Comparison of ENCODE assay signal across 10 cellular contexts in the genomic region with DNA sequence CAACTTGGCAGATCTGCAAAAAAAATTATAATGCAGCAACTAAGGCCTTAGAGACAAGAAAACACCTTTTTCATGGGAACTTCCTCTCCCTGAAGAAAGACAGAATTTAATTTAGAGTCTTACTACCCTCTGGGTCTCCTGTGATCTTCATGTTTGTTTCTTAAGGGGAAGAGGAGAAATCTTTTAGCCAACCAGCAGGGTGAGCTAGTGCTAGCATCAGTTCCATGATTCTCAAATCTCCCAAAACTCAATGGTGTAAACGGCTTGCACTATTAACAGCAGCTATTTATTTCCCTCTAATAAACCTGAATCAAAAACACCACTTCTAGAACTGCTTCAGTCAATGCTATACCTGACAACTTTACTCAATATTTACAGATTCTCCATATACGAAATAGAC.
A peak's percentile ranks its signal among the peaks of the same experiment; 100 is the strongest.
DNase-seq lines count a peak whose midpoint lies in the region; ATAC-seq and TF ChIP-seq lines count a peak whose summit lies in the region.
"Had no signal": no experiment of that assay in that cellular context is flagged by ENCODE, and none has a peak within 500 bp of the region (broad histone marks: within the 10 kb centered on the region; RNA-seq: fewer than 3 reads in every experiment).

No MANE protein-coding gene starts in this region.

- no peaks in the 10 kb centered on the region for H3K27me3 Mint-ChIP-seq in activated naive CD4-positive, alpha-beta T cell treated with anti-CD3 and anti-CD28 coated beads, Interleukin-2, amount 10 ng/mL, durations not matched to agents 7 days and 5 days
- no peaks in the 10 kb centered on the region for H3K27me3 Mint-ChIP-seq in stimulated activated memory B cell treated with anti-CD40 and anti-IgM and Interleukin-4, amounts not matched to agents 10 μg/mL and 1 μg/mL and 100 μg/mL, for 72 hours

- CTCF ChIA-PET in activated naive CD4-positive, alpha-beta T cell treated with anti-CD3 and anti-CD28 coated beads, Interleukin-2, amount 10 ng/mL, durations not matched to agents 7 days and 5 days (lab: Charles Lee) = interaction anchor here (2.4 kb wide), 1 partner anchor 147 kb away, joined by 14 read pairs; no protein-coding TSS in a partner anchor

- no peaks in the 10 kb centered on the region for H3K9me3 Mint-ChIP-seq in activated naive CD4-positive, alpha-beta T cell treated with anti-CD3 and anti-CD28 coated beads, Interleukin-2, amount 10 ng/mL, durations not matched to agents 7 days and 5 days
- no peaks in the 10 kb centered on the region for H3K9me3 Mint-ChIP-seq in stimulated activated memory B cell treated with anti-CD40 and anti-IgM and Interleukin-4, amounts not matched to agents 10 μg/mL and 1 μg/mL and 100 μg/mL, for 72 hours

- DNase-seq in activated naive CD4-positive, alpha-beta T cell treated with anti-CD3 and anti-CD28 coated beads, Interleukin-2, amount 10 ng/mL, durations not matched to agents 7 days and 5 days = no peak
- DNase-seq in activated naive CD4-positive, alpha-beta T cell treated with Interleukin-2 at 50 U/mL for 16 hours = no peak
- peak; percentile 46 for DNase-seq in OCI-M1 (lab: John Stamatoyannopoulos, UW)
- peak; percentile 34 for DNase-seq in epithelial cell of esophagus (ENCODE audit: low read depth)
- DNase-seq in OCI-M2 (lab: John Stamatoyannopoulos, UW; ENCODE audit: unreplicated experiment) = no peak
- DNase-seq in kidney tubule cell (ENCODE audit: low spot score) = no peak
- no peak for DNase-seq in NCI-H524 treated with DMSO at 0.1 percent for 48 hours (lab: John Stamatoyannopoulos, UW)
- DNase-seq: foreskin melanocyte, NCI-H1930 had no signal

- no peak overlapping the region for H3K4me3 ChIP-seq in epithelial cell of esophagus (ENCODE audit: low read length)

- H3K4me3 Mint-ChIP-seq in activated naive CD4-positive, alpha-beta T cell treated with anti-CD3 and anti-CD28 coated beads, Interleukin-2, amount 10 ng/mL, durations not matched to agents 7 days and 5 days = no peak overlapping the region
- H3K4me3 Mint-ChIP-seq in stimulated activated memory B cell treated with anti-CD40 and anti-IgM and Interleukin-4, amounts not matched to agents 10 μg/mL and 1 μg/mL and 100 μg/mL, for 72 hours = peak overlapping the region; percentile 16

- TF ChIP-seq CTCF in epithelial cell of esophagus (IDR thresholded peaks at IDR 0.05; ENCODE audit: insufficient read depth, low read depth, low read length, missing control alignments) = peak; percentile 44

- peak overlapping the region; percentile 46 for H3K27ac Mint-ChIP-seq in activated naive CD4-positive, alpha-beta T cell treated with anti-CD3 and anti-CD28 coated beads, Interleukin-2, amount 10 ng/mL, durations not matched to agents 7 days and 5 days
- peak overlapping the region; percentile 5 for H3K27ac Mint-ChIP-seq in stimulated activated memory B cell treated with anti-CD40 and anti-IgM and Interleukin-4, amounts not matched to agents 10 μg/mL and 1 μg/mL and 100 μg/mL, for 72 hours

- no peak for ATAC-seq in stimulated activated memory B cell treated with anti-CD40 and anti-IgM and Interleukin-4, amounts not matched to agents 10 μg/mL and 1 μg/mL and 100 μg/mL, for 72 hours

- peaks cover 71% of the 10 kb centered on the region for H3K4me1 Mint-ChIP-seq in activated naive CD4-positive, alpha-beta T cell treated with anti-CD3 and anti-CD28 coated beads, Interleukin-2, amount 10 ng/mL, durations not matched to agents 7 days and 5 days
- H3K4me1 Mint-ChIP-seq in stimulated activated memory B cell treated with anti-CD40 and anti-IgM and Interleukin-4, amounts not matched to agents 10 μg/mL and 1 μg/mL and 100 μg/mL, for 72 hours = peaks cover 64% of the 10 kb centered on the region

- peaks cover 34% of the 10 kb centered on the region for H3K36me3 Mint-ChIP-seq in activated naive CD4-positive, alpha-beta T cell treated with anti-CD3 and anti-CD28 coated beads, Interleukin-2, amount 10 ng/mL, durations not matched to agents 7 days and 5 days
- H3K36me3 Mint-ChIP-seq in stimulated activated memory B cell treated with anti-CD40 and anti-IgM and Interleukin-4, amounts not matched to agents 10 μg/mL and 1 μg/mL and 100 μg/mL, for 72 hours = peaks cover 12% of the 10 kb centered on the region

Comparison
In these comparisons a context has a peak if more than half of its experiments do, and no peak if none do; other contexts are left out.
1. DNase-seq: peak in OCI-M1 (single experiment) and epithelial cell of esophagus (single experiment); none in activated naive CD4-positive, alpha-beta T cell treated with anti-CD3 and anti-CD28 coated beads, Interleukin-2, amount 10 ng/mL, durations not matched to agents 7 days and 5 days (single experiment), activated naive CD4-positive, alpha-beta T cell treated with Interleukin-2 at 50 U/mL for 16 hours (single experiment), OCI-M2 (single experiment), kidney tubule cell (single experiment) and NCI-H524 treated with DMSO at 0.1 percent for 48 hours (single experiment).